ENCODE assay signal across 1 cellular context in genomic region chr11:65069217-65069616, GRCh38.
TF ChIP-seq lines count a peak whose summit lies in the region.

No MANE protein-coding gene starts in this region.

TF ChIP-seq in HepG2, 621 proteins besides CTCF, POLR2A, EP300 and RAD21:
- TF ChIP-seq ATAD3A (CRISPR knock-in tag; IDR thresholded peaks at IDR 0.05) (no peak), FOXO1 (CRISPR knock-in tag; IDR thresholded peaks at IDR 0.05) (no peak), RNF219 (CRISPR knock-in tag; IDR thresholded peaks at IDR 0.05) (no peak), CENPBD1 (CRISPR knock-in tag; IDR thresholded peaks at IDR 0.05; ENCODE audit: borderline replicate concordance, low read depth) (no peak), BCL6 (CRISPR knock-in tag; IDR thresholded peaks at IDR 0.05) (no peak), POLR2AphosphoS5 (IDR thresholded peaks at IDR 0.05; ENCODE audit: low read depth, low read length) (no peak), IRF9 (CRISPR knock-in tag; IDR thresholded peaks at IDR 0.05; ENCODE audit: borderline replicate concordance) (no peak), GABPA (IDR thresholded peaks at IDR 0.05; ENCODE audit: low read depth, low read length) (no peak), GABPA (CRISPR knock-in tag; IDR thresholded peaks at IDR 0.05; ENCODE audit: low read depth) (no peak), ZNF614 (CRISPR knock-in tag; IDR thresholded peaks at IDR 0.05; ENCODE audit: borderline replicate concordance) (no peak), ARID2 (CRISPR knock-in tag; IDR thresholded peaks at IDR 0.05; ENCODE audit: borderline replicate concordance) (no peak), ZNF580 (CRISPR knock-in tag; IDR thresholded peaks at IDR 0.05; ENCODE audit: borderline replicate concordance, low read depth) (no peak)
